In genomic region chr19:12997225-12997966, GRCh38 we compare ENCODE assay signal across 9 cellular contexts. TPM values are rescaled to one million over a fixed set of nuclear protein-coding genes. Genes with fewer than 3 reads are reported as not detected.
DNase-seq lines count a peak whose midpoint lies in the region; ATAC-seq, FAIRE-seq and TF ChIP-seq lines count a peak whose summit lies in the region.
"Had no signal": no experiment of that assay in that cellular context is flagged by ENCODE, and none has a peak within 500 bp of the region (broad histone marks: within the 10 kb centered on the region; RNA-seq: fewer than 3 reads in every experiment).

No MANE protein-coding gene starts in this region.

- peak overlapping the region; percentile 86 for H3K4me2 ChIP-seq in astrocyte (ENCODE audit: low read length)

- peaks cover 31% of the 10 kb centered on the region for H3K27me3 Mint-ChIP-seq in activated CD4-positive, alpha-beta T cell treated with anti-CD3 and anti-CD28 coated beads, Interleukin-2, amount 10 ng/mL, durations not matched to agents 7 days and 5 days
- peaks cover 71% of the 10 kb centered on the region for H3K27me3 Mint-ChIP-seq in astrocyte (ENCODE audit: low read depth, unreplicated experiment)

- no peak for TF ChIP-seq POLR2A in testis (IDR thresholded peaks at IDR 0.05)

- H2AFZ ChIP-seq in astrocyte (ENCODE audit: low read depth, low read length) = no peak overlapping the region

- no peak overlapping the region for H3K27ac ChIP-seq in astrocyte (ENCODE audit: low read depth, low read length)
- peak overlapping the region; percentile 89 for H3K27ac ChIP-seq in lower lobe of right lung
- peak overlapping the region; percentile 86 to 87 for H3K27ac ChIP-seq in testis
- H3K27ac ChIP-seq in small intestine (ENCODE audit: low read depth in 1 of 2, low read length in 1 of 2) = peak overlapping the region in 1 of 2 donors; percentile 25

- H3K9ac ChIP-seq in astrocyte (ENCODE audit: low read length) = peak overlapping the region; percentile 87

- 77 to 80% methylated on average over 10 to 21 of the region's 22 CpGs for WGBS in testis, 2 donors
- WGBS in small intestine, 3 donors = 86 to 95% (median 92%) methylated on average over 22 of the region's 22 CpGs

- ATAC-seq in lower lobe of right lung = no peak
- no peak for ATAC-seq in GM18870 (IDR thresholded peaks at IDR 0.05; ENCODE audit: unreplicated experiment)
- ATAC-seq in GM21619 (IDR thresholded peaks at IDR 0.05; ENCODE audit: unreplicated experiment) = no peak

- H3K4me3 Mint-ChIP-seq in activated CD4-positive, alpha-beta T cell treated with anti-CD3 and anti-CD28 coated beads, Interleukin-2, amount 10 ng/mL, durations not matched to agents 7 days and 5 days = peak overlapping the region; percentile 6
- peak overlapping the region; percentile 73 for H3K4me3 Mint-ChIP-seq in astrocyte (ENCODE audit: unreplicated experiment)

- no peak for FAIRE-seq in astrocyte (lab: Jason Lieb, UNC)
- FAIRE-seq in small intestine (lab: Jason Lieb, UNC) = no peak

- POLR2A ChIA-PET in activated CD4-positive, alpha-beta T cell treated with anti-CD3 and anti-CD28 coated beads, Interleukin-2, amount 10 ng/mL, durations not matched to agents 7 days and 5 days (lab: Charles Lee) = no interaction called here

- H3K4me3 ChIP-seq in astrocyte (ENCODE audit: insufficient read depth, low read depth, low read length) (peak overlapping the region; percentile 72), lower lobe of right lung (peak overlapping the region; percentile 83), testis (peak overlapping the region in 1 of 2 donors; percentile 72), small intestine (ENCODE audit: low read depth in 1 of 2, low read length in 2 of 2) (no peak overlapping the region)

- peaks cover 68% of the 10 kb centered on the region for H3K79me2 ChIP-seq in astrocyte (ENCODE audit: insufficient read depth, low read length)

- CTCF ChIA-PET in activated CD4-positive, alpha-beta T cell treated with anti-CD3 and anti-CD28 coated beads, Interleukin-2, amount 10 ng/mL, durations not matched to agents 7 days and 5 days (lab: Charles Lee) = interaction anchor here (1.0 kb wide), 1 partner anchor 8 kb away, joined by 3 read pairs; no protein-coding TSS in a partner anchor

- peaks cover 50% of the 10 kb centered on the region for H4K20me1 ChIP-seq in astrocyte (ENCODE audit: insufficient read depth, low read length)

- H3K9me3 Mint-ChIP-seq in activated CD4-positive, alpha-beta T cell treated with anti-CD3 and anti-CD28 coated beads, Interleukin-2, amount 10 ng/mL, durations not matched to agents 7 days and 5 days = no peaks in the 10 kb centered on the region
- H3K9me3 Mint-ChIP-seq in astrocyte (ENCODE audit: unreplicated experiment) = peaks cover 5% of the 10 kb centered on the region

- H3K36me3 ChIP-seq in astrocyte (ENCODE audit: insufficient read depth, low read length) (peaks cover 5% of the 10 kb centered on the region), lower lobe of right lung (peaks cover 8% of the 10 kb centered on the region), testis (ENCODE audit: low read depth, missing control alignments) (no peaks in the 10 kb centered on the region), small intestine (ENCODE audit: control insufficient read depth in 2 of 2, insufficient read depth in 2 of 2, low read length in 2 of 2) (no peaks in the 10 kb centered on the region)

- H3K9me3 ChIP-seq in astrocyte (ENCODE audit: insufficient read depth, low read depth, low read length) (no peaks in the 10 kb centered on the region), lower lobe of right lung (no peaks in the 10 kb centered on the region), testis (no peaks in the 10 kb centered on the region), small intestine (ENCODE audit: control insufficient read depth, low read depth) (no peaks in the 10 kb centered on the region)

- TF ChIP-seq CTCF in astrocyte (IDR thresholded peaks at IDR 0.05; ENCODE audit: insufficient read depth, low read depth, low read length) = no peak
- TF ChIP-seq CTCF in lower lobe of right lung (IDR thresholded peaks at IDR 0.05) = no peak
- no peak for TF ChIP-seq CTCF in testis (IDR thresholded peaks at IDR 0.05)

- peaks cover 7% of the 10 kb centered on the region for H3K4me1 Mint-ChIP-seq in activated CD4-positive, alpha-beta T cell treated with anti-CD3 and anti-CD28 coated beads, Interleukin-2, amount 10 ng/mL, durations not matched to agents 7 days and 5 days
- H3K4me1 Mint-ChIP-seq in astrocyte (ENCODE audit: low read depth, unreplicated experiment) = no peaks in the 10 kb centered on the region

- H3K36me3 Mint-ChIP-seq in activated CD4-positive, alpha-beta T cell treated with anti-CD3 and anti-CD28 coated beads, Interleukin-2, amount 10 ng/mL, durations not matched to agents 7 days and 5 days (ENCODE audit: low read depth) = peaks cover 3% of the 10 kb centered on the region
- peaks cover 11% of the 10 kb centered on the region for H3K36me3 Mint-ChIP-seq in astrocyte (ENCODE audit: low read depth, unreplicated experiment)

- no peak overlapping the region for H3K27ac Mint-ChIP-seq in activated CD4-positive, alpha-beta T cell treated with anti-CD3 and anti-CD28 coated beads, Interleukin-2, amount 10 ng/mL, durations not matched to agents 7 days and 5 days
- H3K27ac Mint-ChIP-seq in astrocyte (ENCODE audit: unreplicated experiment) = no peak overlapping the region

- intact Hi-C loops in lower lobe of right lung (cut with DNase I) = no loop called here
- intact Hi-C loops in testis (cut with DNase I; ENCODE audit: low total_unique reads) = no loop called here

- no peak for DNase-seq in activated CD4-positive, alpha-beta T cell treated with anti-CD3 and anti-CD28 coated beads, Interleukin-2, amount 10 ng/mL, durations not matched to agents 7 days and 5 days
- no peak for DNase-seq in activated CD4-positive, alpha-beta T cell treated with anti-CD3 and anti-CD28 coated beads for 48 hours
- DNase-seq in astrocyte (ENCODE audit: low read depth) = no peak
- DNase-seq in lower lobe of right lung = no peak
- no peak for DNase-seq in testis
- no peak for DNase-seq in small intestine
- DNase-seq: NCI-H2029 treated with DMSO at 0.1 percent for 48 hours had no signal

- H3K27me3 ChIP-seq in astrocyte (ENCODE audit: insufficient read depth, low read length) = no peaks in the 10 kb centered on the region
- no peaks in the 10 kb centered on the region for H3K27me3 ChIP-seq in lower lobe of right lung (ENCODE audit: low read depth)
- no peaks in the 10 kb centered on the region for H3K27me3 ChIP-seq in testis
- H3K27me3 ChIP-seq in small intestine (ENCODE audit: control insufficient read depth in 2 of 2, insufficient read depth in 2 of 2, low read length in 2 of 2) = no peaks in the 10 kb centered on the region

- H3K4me1 ChIP-seq in astrocyte (ENCODE audit: insufficient read depth, low read length) = peaks cover 28% of the 10 kb centered on the region
- H3K4me1 ChIP-seq in lower lobe of right lung = peaks cover 47% of the 10 kb centered on the region
- H3K4me1 ChIP-seq in testis = peaks cover 26% of the 10 kb centered on the region
- no peaks in the 10 kb centered on the region for H3K4me1 ChIP-seq in small intestine (ENCODE audit: control insufficient read depth in 2 of 2, insufficient read depth in 1 of 2, low read depth in 1 of 2, low read length in 1 of 2)

RNA-seq across cellular contexts. Expression of gene NFIX, which starts 2.1 kb away (rescaled TPM):
- 1 to 10 TPM; 1.2 to 1.5 TPM for total RNA-seq in activated CD4-positive, alpha-beta T cell treated with anti-CD3 and anti-CD28 coated beads, Interleukin-2, amount 10 ng/mL, durations not matched to agents 7 days and 5 days
- total RNA-seq in astrocyte (8.4 and 9.6 TPM in 2 replicates), lower lobe of right lung (146 TPM), testis (10 to 100 TPM; 51.7 to 62.4 TPM)
- polyA plus RNA-seq in testis (ENCODE audit: insufficient read depth, low read depth, low replicate concordance) (47.4 TPM), small intestine (10 to 100 TPM in 1 of 3 donors, 1 to 10 TPM in 2; 2.9 to 31.4 (median 8.9) TPM)

RNA-seq across cellular contexts. Expression of gene DAND5, which starts 28.0 kb away (rescaled TPM):
- under 1 TPM; 0.15 to 0.20 TPM for total RNA-seq in activated CD4-positive, alpha-beta T cell treated with anti-CD3 and anti-CD28 coated beads, Interleukin-2, amount 10 ng/mL, durations not matched to agents 7 days and 5 days
- 0.14 TPM in 1 of 2 replicates, not detected in the other for total RNA-seq in astrocyte
- total RNA-seq in lower lobe of right lung = 0.32 TPM
- total RNA-seq in testis = 1 to 10 TPM; 1.4 to 2.8 TPM
- polyA plus RNA-seq in testis (ENCODE audit: insufficient read depth, low read depth, low replicate concordance) = 0.16 TPM
- polyA plus RNA-seq in small intestine = under 1 TPM in 1 of 3 donors, not detected in 2; 0.16 TPM

RNA-seq across cellular contexts. Expression of gene GADD45GIP1, which starts 40.4 kb away (rescaled TPM):
- total RNA-seq in activated CD4-positive, alpha-beta T cell treated with anti-CD3 and anti-CD28 coated beads, Interleukin-2, amount 10 ng/mL, durations not matched to agents 7 days and 5 days = 10 to 100 TPM; 14.9 to 16.5 TPM
- 34.0 and 35.5 TPM in 2 replicates for total RNA-seq in astrocyte
- 14.8 TPM for total RNA-seq in lower lobe of right lung
- 10 to 100 TPM; 32.2 to 39.8 TPM for total RNA-seq in testis
- polyA plus RNA-seq in testis (ENCODE audit: insufficient read depth, low read depth, low replicate concordance) = 21.6 TPM
- 10 to 100 TPM; 32.3 to 42.2 (median 40.0) TPM for polyA plus RNA-seq in small intestine

RNA-seq across cellular contexts. Expression of gene RAD23A, which starts 51.7 kb away (rescaled TPM):
- total RNA-seq in activated CD4-positive, alpha-beta T cell treated with anti-CD3 and anti-CD28 coated beads, Interleukin-2, amount 10 ng/mL, durations not matched to agents 7 days and 5 days = 100 to 1,000 TPM; 120 to 131 TPM
- 40.6 and 48.5 TPM in 2 replicates for total RNA-seq in astrocyte
- 93.3 TPM for total RNA-seq in lower lobe of right lung
- 100 to 1,000 TPM; 114 to 136 TPM for total RNA-seq in testis
- 174 TPM for polyA plus RNA-seq in testis (ENCODE audit: insufficient read depth, low read depth, low replicate concordance)
- polyA plus RNA-seq in small intestine = 100 to 1,000 TPM in 1 of 3 donors, 10 to 100 TPM in 2; 93.0 to 114 (median 98.9) TPM

RNA-seq across cellular contexts. Expression of gene CALR, which starts 59.0 kb away (rescaled TPM):
- total RNA-seq in activated CD4-positive, alpha-beta T cell treated with anti-CD3 and anti-CD28 coated beads, Interleukin-2, amount 10 ng/mL, durations not matched to agents 7 days and 5 days = 100 to 1,000 TPM; 726 to 779 TPM
- 2,193 and 2,309 TPM in 2 replicates for total RNA-seq in astrocyte
- total RNA-seq in lower lobe of right lung = 872 TPM
- 100 to 1,000 TPM; 389 to 467 TPM for total RNA-seq in testis
- 538 TPM for polyA plus RNA-seq in testis (ENCODE audit: insufficient read depth, low read depth, low replicate concordance)
- 100 to 1,000 TPM; 117 to 696 (median 173) TPM for polyA plus RNA-seq in small intestine

Comparison
In these comparisons a context has a peak if more than half of its experiments do, and no peak if none do; other contexts are left out.
1. H3K4me3 ChIP-seq: peak in astrocyte (single experiment) and lower lobe of right lung (single experiment); none in small intestine (0 of 2).